In the genomic region with DNA sequence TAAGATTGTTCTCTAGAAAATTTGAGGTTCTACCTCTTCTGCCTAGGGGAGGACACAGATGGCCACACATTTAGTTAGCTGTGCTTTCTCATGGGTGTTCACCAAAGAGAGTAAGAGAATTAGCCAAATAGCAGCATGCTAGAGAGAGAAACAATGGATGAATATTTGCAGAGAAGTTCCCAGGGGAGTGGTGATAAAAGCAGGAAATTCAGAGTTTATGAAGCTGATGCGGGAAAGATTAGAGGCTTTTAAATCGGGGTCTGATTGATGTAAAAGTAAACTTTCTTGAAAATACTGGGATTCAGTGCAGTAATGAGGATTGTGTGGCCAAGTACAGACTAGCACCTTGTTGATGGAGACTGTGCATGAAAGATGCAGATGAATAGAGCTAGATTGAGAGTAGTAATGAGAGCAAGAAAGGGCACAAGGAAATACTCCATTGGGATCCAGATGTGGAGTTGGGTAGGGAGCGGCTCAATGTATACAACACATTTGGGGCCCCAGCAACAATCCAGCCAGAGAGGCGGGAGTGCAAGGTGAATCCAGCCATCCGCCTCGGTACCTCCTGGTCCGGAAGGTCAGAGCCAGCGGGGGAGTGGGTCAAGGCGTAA, we compare ENCODE assay signal across 1 cellular context.
TF ChIP-seq lines count a peak whose summit lies in the region.

No MANE protein-coding gene starts in this region.

TF ChIP-seq in HCT116, 20 proteins besides CTCF, POLR2A, EP300 and RAD21:
- TF ChIP-seq, protein P1, sequence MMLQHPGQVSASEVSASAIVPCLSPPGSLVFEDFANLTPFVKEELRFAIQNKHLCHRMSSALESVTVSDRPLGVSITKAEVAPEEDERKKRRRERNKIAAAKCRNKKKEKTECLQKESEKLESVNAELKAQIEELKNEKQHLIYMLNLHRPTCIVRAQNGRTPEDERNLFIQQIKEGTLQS (IDR thresholded peaks at IDR 0.05) = no peak
- TF ChIP-seq CEBPB (IDR thresholded peaks at IDR 0.05; ENCODE audit: low read depth) (no peak), TCF7L2 (IDR thresholded peaks at IDR 0.05; ENCODE audit: borderline replicate concordance, extremely low read depth, insufficient read depth, insufficient read length) (no peak), SP1 (IDR thresholded peaks at IDR 0.05; ENCODE audit: low read depth) (no peak), YY1 (IDR thresholded peaks at IDR 0.05; ENCODE audit: extremely low read depth, insufficient replicate concordance, low read depth, low read length) (no peak), CBX3 (IDR thresholded peaks at IDR 0.05; ENCODE audit: low read depth) (no peak), JUND (IDR thresholded peaks at IDR 0.05) (no peak), EZH2phosphoT487 (IDR thresholded peaks at IDR 0.05; ENCODE audit: borderline replicate concordance) (no peak), ZNF274 (IDR thresholded peaks at IDR 0.05; ENCODE audit: low read depth, low read length) (no peak), FOSL1 (IDR thresholded peaks at IDR 0.05; ENCODE audit: low read depth) (no peak), ZFX (IDR thresholded peaks at IDR 0.05) (no peak)
- TF ChIP-seq, protein P2, sequence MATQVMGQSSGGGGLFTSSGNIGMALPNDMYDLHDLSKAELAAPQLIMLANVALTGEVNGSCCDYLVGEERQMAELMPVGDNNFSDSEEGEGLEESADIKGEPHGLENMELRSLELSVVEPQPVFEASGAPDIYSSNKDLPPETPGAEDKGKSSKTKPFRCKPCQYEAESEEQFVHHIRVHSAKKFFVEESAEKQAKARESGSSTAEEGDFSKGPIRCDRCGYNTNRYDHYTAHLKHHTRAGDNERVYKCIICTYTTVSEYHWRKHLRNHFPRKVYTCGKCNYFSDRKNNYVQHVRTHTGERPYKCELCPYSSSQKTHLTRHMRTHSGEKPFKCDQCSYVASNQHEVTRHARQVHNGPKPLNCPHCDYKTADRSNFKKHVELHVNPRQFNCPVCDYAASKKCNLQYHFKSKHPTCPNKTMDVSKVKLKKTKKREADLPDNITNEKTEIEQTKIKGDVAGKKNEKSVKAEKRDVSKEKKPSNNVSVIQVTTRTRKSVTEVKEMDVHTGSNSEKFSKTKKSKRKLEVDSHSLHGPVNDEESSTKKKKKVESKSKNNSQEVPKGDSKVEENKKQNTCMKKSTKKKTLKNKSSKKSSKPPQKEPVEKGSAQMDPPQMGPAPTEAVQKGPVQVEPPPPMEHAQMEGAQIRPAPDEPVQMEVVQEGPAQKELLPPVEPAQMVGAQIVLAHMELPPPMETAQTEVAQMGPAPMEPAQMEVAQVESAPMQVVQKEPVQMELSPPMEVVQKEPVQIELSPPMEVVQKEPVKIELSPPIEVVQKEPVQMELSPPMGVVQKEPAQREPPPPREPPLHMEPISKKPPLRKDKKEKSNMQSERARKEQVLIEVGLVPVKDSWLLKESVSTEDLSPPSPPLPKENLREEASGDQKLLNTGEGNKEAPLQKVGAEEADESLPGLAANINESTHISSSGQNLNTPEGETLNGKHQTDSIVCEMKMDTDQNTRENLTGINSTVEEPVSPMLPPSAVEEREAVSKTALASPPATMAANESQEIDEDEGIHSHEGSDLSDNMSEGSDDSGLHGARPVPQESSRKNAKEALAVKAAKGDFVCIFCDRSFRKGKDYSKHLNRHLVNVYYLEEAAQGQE (IDR thresholded peaks at IDR 0.05; ENCODE audit: low read depth) = no peak
